In genomic region chr5:123037104-123037418, GRCh38 we compare ENCODE assay signal across 9 cellular contexts. TPM values are rescaled to one million over a fixed set of nuclear protein-coding genes. Genes with fewer than 3 reads are reported as not detected.
DNase-seq lines count a peak whose midpoint lies in the region; ATAC-seq, FAIRE-seq and TF ChIP-seq lines count a peak whose summit lies in the region.
"Had no signal": no experiment of that assay in that cellular context is flagged by ENCODE, and none has a peak within 500 bp of the region (broad histone marks: within the 10 kb centered on the region; RNA-seq: fewer than 3 reads in every experiment).

No MANE protein-coding gene starts in this region.

- peaks cover 39 to 48% of the 10 kb centered on the region in 2 donors for H3K27me3 Mint-ChIP-seq in natural killer cell (ENCODE audit: low read depth in 2 of 2)
- peaks cover 42 to 72% of the 10 kb centered on the region in 2 donors for H3K27me3 Mint-ChIP-seq in natural killer cell treated with Interleukin-12 subunit alpha and Interleukin-12 subunit beta and Interleukin-15 and Interleukin-18, amount 100 ng/mL, for 72 hours

- no peaks in the 10 kb centered on the region for H3K9me3 Mint-ChIP-seq in natural killer cell
- H3K9me3 Mint-ChIP-seq in natural killer cell treated with Interleukin-12 subunit alpha and Interleukin-12 subunit beta and Interleukin-15 and Interleukin-18, amount 100 ng/mL, for 72 hours, result no peaks in the 10 kb centered on the region
- H3K9me3 Mint-ChIP-seq: activated naive CD8-positive, alpha-beta T cell treated with anti-CD3 and anti-CD28 coated beads, Interleukin-2, amount 10 ng/mL, durations not matched to agents 7 days and 5 days had no signal

- no peaks in the 10 kb centered on the region for H3K36me3 ChIP-seq in mesodermal cell (ENCODE audit: control insufficient read depth, insufficient read depth, low read length)

- intact Hi-C loops in natural killer cell (cut with micrococcal nuclease), result no loop called here

- no peaks in the 10 kb centered on the region for H3K9me3 ChIP-seq in mesodermal cell (ENCODE audit: control insufficient read depth, low read length)

- no peak for TF ChIP-seq CTCF in natural killer cell (IDR thresholded peaks at IDR 0.05)
- no peak for TF ChIP-seq CTCF in choroid plexus epithelial cell (conservative IDR thresholded peaks at IDR 0.05; ENCODE audit: low read depth, low read length)

- peak overlapping the region; percentile 56 for H3K27ac ChIP-seq in mesodermal cell (ENCODE audit: low read depth, low read length, severe bottlenecking)

- H3K4me1 Mint-ChIP-seq in natural killer cell, result peaks cover 0 to 12% of the 10 kb centered on the region in 2 donors
- H3K4me1 Mint-ChIP-seq in natural killer cell treated with Interleukin-12 subunit alpha and Interleukin-12 subunit beta and Interleukin-15 and Interleukin-18, amount 100 ng/mL, for 72 hours (ENCODE audit: low read depth in 2 of 2), result peaks cover 8 to 11% of the 10 kb centered on the region in 2 donors

- DNase-seq in natural killer cell (no peak), choroid plexus epithelial cell (ENCODE audit: low read depth) (no peak), AML-193 (lab: John Stamatoyannopoulos, UW) (no peak), superior temporal gyrus (ENCODE audit: extremely low spot score) (no peak), DMS153 (lab: John Stamatoyannopoulos, UW) (no peak), urothelium cell line (ENCODE audit: low spot score) (no peak)
- no peak for DNase-seq in natural killer cell treated with Interleukin-12 subunit alpha and Interleukin-12 subunit beta and Interleukin-15 and Interleukin-18, amount 100 ng/mL, for 72 hours (ENCODE audit: low spot score)

- H3K4me1 ChIP-seq in mesodermal cell (ENCODE audit: control insufficient read depth, insufficient read depth, low read length, poor library complexity, severe bottlenecking), result peaks cover 4% of the 10 kb centered on the region

- peak overlapping the region; percentile 14 for H3K4me3 Mint-ChIP-seq in natural killer cell
- H3K4me3 Mint-ChIP-seq in natural killer cell treated with Interleukin-12 subunit alpha and Interleukin-12 subunit beta and Interleukin-15 and Interleukin-18, amount 100 ng/mL, for 72 hours, result no peak overlapping the region

- H3K4me3 ChIP-seq in choroid plexus epithelial cell (ENCODE audit: low read depth, low read length), result peak overlapping the region; percentile 79
- H3K4me3 ChIP-seq in mesodermal cell (ENCODE audit: extremely low read depth, insufficient read depth, low read length, poor library complexity, severe bottlenecking), result peak overlapping the region; percentile 75

- 0 to 2% methylated on average over 9 to 10 of the region's 11 CpGs for WGBS in mesodermal cell (ENCODE audit: insufficient coverage in 2 of 2), 2 experiments

- H3K36me3 Mint-ChIP-seq in natural killer cell, result no peaks in the 10 kb centered on the region
- H3K36me3 Mint-ChIP-seq in natural killer cell treated with Interleukin-12 subunit alpha and Interleukin-12 subunit beta and Interleukin-15 and Interleukin-18, amount 100 ng/mL, for 72 hours, result peaks cover 4% of the 10 kb centered on the region
- H3K36me3 Mint-ChIP-seq: activated naive CD8-positive, alpha-beta T cell treated with anti-CD3 and anti-CD28 coated beads, Interleukin-2, amount 10 ng/mL, durations not matched to agents 7 days and 5 days had no signal

- ATAC-seq in natural killer cell, result no peak
- no peak for ATAC-seq in natural killer cell treated with Interleukin-12 subunit alpha and Interleukin-12 subunit beta and Interleukin-15 and Interleukin-18, amount 100 ng/mL, for 72 hours

- no peak overlapping the region for H3K27ac Mint-ChIP-seq in natural killer cell
- no peak overlapping the region for H3K27ac Mint-ChIP-seq in natural killer cell treated with Interleukin-12 subunit alpha and Interleukin-12 subunit beta and Interleukin-15 and Interleukin-18, amount 100 ng/mL, for 72 hours
- H3K27ac Mint-ChIP-seq: activated naive CD8-positive, alpha-beta T cell treated with anti-CD3 and anti-CD28 coated beads, Interleukin-2, amount 10 ng/mL, durations not matched to agents 7 days and 5 days had no signal

- no peak for FAIRE-seq in urothelium cell line (lab: Jason Lieb, UNC)

RNA-seq across cellular contexts. Expression of gene PPIC, which starts 0.5 kb away (rescaled TPM):
- total RNA-seq in natural killer cell, result not detected
- not detected for total RNA-seq in natural killer cell treated with Interleukin-12 subunit alpha and Interleukin-12 subunit beta and Interleukin-15 and Interleukin-18, amount 100 ng/mL, for 72 hours
- 33.5 TPM for polyA plus RNA-seq in mesodermal cell (2013, experiment 1 of 2)
- polyA plus RNA-seq in mesodermal cell (2013, experiment 2 of 2), result 39.4 TPM
- total RNA-seq: activated naive CD8-positive, alpha-beta T cell treated with anti-CD3 and anti-CD28 coated beads, Interleukin-2, amount 10 ng/mL, durations not matched to agents 7 days and 5 days had no signal

RNA-seq across cellular contexts. Expression of gene PRDM6, which starts 52.0 kb away (rescaled TPM):
- total RNA-seq in natural killer cell, result not detected
- total RNA-seq in natural killer cell treated with Interleukin-12 subunit alpha and Interleukin-12 subunit beta and Interleukin-15 and Interleukin-18, amount 100 ng/mL, for 72 hours, result not detected
- 6.3 TPM for polyA plus RNA-seq in mesodermal cell (2013, experiment 1 of 2)
- 5.7 TPM for polyA plus RNA-seq in mesodermal cell (2013, experiment 2 of 2)
- total RNA-seq: activated naive CD8-positive, alpha-beta T cell treated with anti-CD3 and anti-CD28 coated beads, Interleukin-2, amount 10 ng/mL, durations not matched to agents 7 days and 5 days had no signal
